9 cellular contexts compared by ENCODE assay signal in genomic region chr5:14268236-14268701, GRCh38.
DNase-seq lines count a peak whose midpoint lies in the region; ATAC-seq and TF ChIP-seq lines count a peak whose summit lies in the region.
"Had no signal": no experiment of that assay in that cellular context is flagged by ENCODE, and none has a peak within 500 bp of the region (broad histone marks: within the 10 kb centered on the region; RNA-seq: fewer than 3 reads in every experiment).

No MANE protein-coding gene starts in this region.

- TF ChIP-seq CTCF in mammary epithelial cell (conservative IDR thresholded peaks at IDR 0.05 in 1 of 2, IDR thresholded peaks at IDR 0.05 in 1 of 2; ENCODE audit: extremely low read depth in 1 of 2, insufficient read depth in 1 of 2, low read depth in 1 of 2, low read length in 2 of 2) = no peak

- H4K20me1 ChIP-seq in mammary epithelial cell (ENCODE audit: insufficient read depth, low read length) = no peaks in the 10 kb centered on the region

- peaks cover 76% of the 10 kb centered on the region for H3K4me1 ChIP-seq in HUES64 (ENCODE audit: insufficient read depth, low read length)
- peaks cover 65% of the 10 kb centered on the region for H3K4me1 ChIP-seq in mammary epithelial cell (ENCODE audit: insufficient read depth, low read length)

- 86% methylated on average over 5 of the region's 5 CpGs for WGBS in HUES64
- 12% methylated on average over 5 of the region's 5 CpGs for WGBS in mammary epithelial cell (ENCODE audit: low coverage, missing lambda C conversion rate)

- in situ Hi-C loops in mammary epithelial cell (cut with MboI; ENCODE audit: low sequenced_read_pairs in 2 of 2) = loop anchor here (5.0 to 10.0 kb wide), 3 partner anchors 113 to 281 kb away; partner anchors contain the start of gene TRIO (in 1 of the 2)

- no peak overlapping the region for H2AFZ ChIP-seq in mammary epithelial cell (ENCODE audit: low read depth, low read length)

- CTCF ChIA-PET in mammary epithelial cell (lab: Charles Lee; ENCODE audit: low non-redundant PET) = interaction anchor here (0.6 to 0.7 kb wide), 2 partner anchors 90 to 162 kb away, joined by 3 to 5 read pairs; no protein-coding TSS in a partner anchor

- intact Hi-C loops in mammary epithelial cell (cut with micrococcal nuclease) = loop anchor here (1.0 to 5.0 kb wide), 2 partner anchors 232 to 394 kb away; partner anchors contain the start of gene OTULIN

- dilution Hi-C loops in mammary epithelial cell (cut with HindIII; ENCODE audit: low sequenced_read_pairs) = no loop called here

- H3K27me3 ChIP-seq in HUES64 (ENCODE audit: insufficient read depth, low read length) (no peaks in the 10 kb centered on the region), mammary epithelial cell (ENCODE audit: insufficient read depth, low read length) (no peaks in the 10 kb centered on the region)

- H3K27ac ChIP-seq in HUES64 (ENCODE audit: low read depth, low read length) (peak overlapping the region; percentile 66), mammary epithelial cell (ENCODE audit: insufficient read depth, low read depth, low read length) (peak overlapping the region; percentile 95)

- H3K79me2 ChIP-seq in mammary epithelial cell (ENCODE audit: insufficient read depth, low read length) = peaks cover 89% of the 10 kb centered on the region

- no peak for ATAC-seq in HG02763 (IDR thresholded peaks at IDR 0.05; ENCODE audit: unreplicated experiment)
- ATAC-seq in HG03095 (IDR thresholded peaks at IDR 0.05; ENCODE audit: unreplicated experiment) = no peak
- no peak for ATAC-seq in GM21717 (IDR thresholded peaks at IDR 0.05; ENCODE audit: unreplicated experiment)
- ATAC-seq: activated T-helper 17 cell treated with anti-CD3 and anti-CD28 coated beads, Interleukin-2, amount 50 U/mL, for 72 hours had no signal

- DNase-seq in AG08395 (ENCODE audit: low spot score) (peak; percentile 81), mammary epithelial cell (peak; percentile 87), medulla oblongata (ENCODE audit: extremely low spot score) (peak; percentile 16), NCI-H1105 treated with DMSO at 0.1 percent for 48 hours (lab: John Stamatoyannopoulos, UW) (no peak)

- H3K9me3 ChIP-seq in HUES64 (ENCODE audit: insufficient read depth, low read depth, low read length) (no peaks in the 10 kb centered on the region), mammary epithelial cell (replicated peaks; ENCODE audit: insufficient read depth, low read length) (no peaks in the 10 kb centered on the region)

- H3K4me3 ChIP-seq in HUES64 (ENCODE audit: low read length) (no peak overlapping the region), mammary epithelial cell (replicated peaks in 1 of 3; ENCODE audit: insufficient read depth in 1 of 3, low read depth in 2 of 3, low read length in 3 of 3) (no peak overlapping the region)

- H3K4me2 ChIP-seq in mammary epithelial cell (ENCODE audit: insufficient read depth, low read depth, low read length) = peak overlapping the region; percentile 44

- BruUV-seq in mammary epithelial cell (replicated peaks; lab: Mats Ljungman, UMichigan) = no TSS peak

- H3K9ac ChIP-seq in HUES64 (ENCODE audit: low read depth, low read length) = peak overlapping the region; percentile 56; the same call in 1 of the 2 replicates
- H3K9ac ChIP-seq in mammary epithelial cell (ENCODE audit: insufficient read depth, low read length) = peak overlapping the region; percentile 13

- H3K36me3 ChIP-seq in HUES64 (ENCODE audit: insufficient read depth, low read length) = peaks cover 17% of the 10 kb centered on the region
- peaks cover 8% of the 10 kb centered on the region for H3K36me3 ChIP-seq in mammary epithelial cell (ENCODE audit: insufficient read depth, low read length)
